Comparison of ENCODE assay signal across 8 cellular contexts in the genomic region with DNA sequence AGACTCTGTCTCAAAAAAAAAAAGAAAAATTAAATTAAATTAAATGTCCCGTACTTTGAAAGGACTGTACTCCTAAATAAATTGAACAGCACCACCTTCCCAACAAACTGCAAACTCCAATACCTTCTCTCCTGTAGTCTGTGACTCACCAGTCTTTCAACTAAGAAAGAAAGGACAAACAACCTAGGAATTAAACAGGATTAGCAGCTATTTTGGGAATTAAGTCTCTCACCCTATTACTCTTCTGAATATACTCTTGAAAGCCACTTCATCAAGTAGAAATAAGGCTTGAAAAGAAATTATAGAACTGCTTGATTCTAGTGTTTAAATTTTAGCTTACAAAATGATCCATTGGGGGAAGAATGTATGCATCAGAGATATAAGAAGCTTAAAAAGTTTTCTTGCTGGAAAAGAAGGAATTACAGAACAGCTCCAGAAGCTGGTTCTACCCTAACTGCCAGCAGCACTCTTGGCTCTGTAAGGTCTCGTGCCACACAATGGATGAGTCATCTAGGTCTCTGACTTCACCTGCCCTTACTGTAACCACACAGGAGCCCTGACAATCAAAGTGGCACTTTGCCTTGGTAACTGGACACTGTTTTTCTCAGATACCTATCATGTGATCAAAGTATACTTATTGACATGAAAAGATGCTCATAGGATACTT. TPM values are rescaled to one million over a fixed set of nuclear protein-coding genes. Genes with fewer than 3 reads are reported as not detected.
DNase-seq lines count a peak whose midpoint lies in the region; ATAC-seq, FAIRE-seq and TF ChIP-seq lines count a peak whose summit lies in the region.

No MANE protein-coding gene starts in this region.

- no peak for TF ChIP-seq POLR2A in esophagus muscularis mucosa (IDR thresholded peaks at IDR 0.05; ENCODE audit: low read depth)

- DNase-seq in NCI-H1092 treated with DMSO at 0.1 percent for 48 hours (lab: John Stamatoyannopoulos, UW), result peak; percentile 9
- DNase-seq in NCI-H1092 (lab: John Stamatoyannopoulos, UW), result no peak
- peak; percentile 71 for DNase-seq in LHCN-M2 (ENCODE audit: low read depth)
- no peak for DNase-seq in activated B cell treated with CpG ODN at 0.5 μM for 24 hours
- no peak for DNase-seq in esophagus muscularis mucosa (ENCODE audit: extremely low spot score)
- DNase-seq in stimulated activated naive B cell treated with anti-CD40 and anti-IgM and Interleukin-4, amounts not matched to agents 10 μg/mL and 1 μg/mL and 100 μg/mL, for 72 hours, result no peak
- no peak for DNase-seq in kidney

- ATAC-seq in activated B cell treated with CpG ODN at 0.5 μM for 24 hours (ENCODE audit: low read depth), result peak; percentile 60
- ATAC-seq in stimulated activated naive B cell treated with anti-CD40 and anti-IgM and Interleukin-4, amounts not matched to agents 10 μg/mL and 1 μg/mL and 100 μg/mL, for 72 hours (replicated peaks), result peak; percentile 71 to 73
- no peak for ATAC-seq in GM21367 (IDR thresholded peaks at IDR 0.05; ENCODE audit: unreplicated experiment)

- peak overlapping the region; percentile 27 to 85 (median 84) for H3K27ac ChIP-seq in esophagus muscularis mucosa (replicated peaks in 1 of 4)
- peak overlapping the region in 1 of 2 donors; percentile 17 for H3K27ac ChIP-seq in kidney (ENCODE audit: low read depth in 2 of 2, low read length in 2 of 2)

- TF ChIP-seq EP300 in esophagus muscularis mucosa (IDR thresholded peaks at IDR 0.05), result no peak

- H3K27ac Mint-ChIP-seq in activated B cell treated with CpG ODN at 0.5 μM for 24 hours, result no peak overlapping the region
- H3K27ac Mint-ChIP-seq in stimulated activated naive B cell treated with anti-CD40 and anti-IgM and Interleukin-4, amounts not matched to agents 10 μg/mL and 1 μg/mL and 100 μg/mL, for 72 hours, result peak overlapping the region; percentile 14

- H3K4me3 ChIP-seq in esophagus muscularis mucosa (no peak overlapping the region), kidney (ENCODE audit: low read length in 2 of 2) (no peak overlapping the region)

- POLR2A ChIA-PET in activated B cell treated with CpG ODN at 0.5 μM for 24 hours (lab: Charles Lee), result interaction anchor here (0.7 kb wide), 1 partner anchor 269 kb away, joined by 8 read pairs; no protein-coding TSS in a partner anchor

- no peaks in the 10 kb centered on the region for H3K27me3 Mint-ChIP-seq in activated B cell treated with CpG ODN at 0.5 μM for 24 hours
- no peaks in the 10 kb centered on the region for H3K27me3 Mint-ChIP-seq in stimulated activated naive B cell treated with anti-CD40 and anti-IgM and Interleukin-4, amounts not matched to agents 10 μg/mL and 1 μg/mL and 100 μg/mL, for 72 hours

- H3K9me3 Mint-ChIP-seq in activated B cell treated with CpG ODN at 0.5 μM for 24 hours, result no peaks in the 10 kb centered on the region
- H3K9me3 Mint-ChIP-seq in stimulated activated naive B cell treated with anti-CD40 and anti-IgM and Interleukin-4, amounts not matched to agents 10 μg/mL and 1 μg/mL and 100 μg/mL, for 72 hours, result no peaks in the 10 kb centered on the region

- 52% methylated on average over 2 of the region's 2 CpGs for WGBS in esophagus muscularis mucosa

- no peaks in the 10 kb centered on the region for H3K27me3 ChIP-seq in esophagus muscularis mucosa

- H3K36me3 ChIP-seq in esophagus muscularis mucosa (no peaks in the 10 kb centered on the region), kidney (ENCODE audit: control insufficient read depth in 1 of 2, insufficient read depth in 2 of 2, low read length in 2 of 2) (no peaks in the 10 kb centered on the region)

- no peak for FAIRE-seq in kidney (lab: Jason Lieb, UNC)

- H3K9me3 ChIP-seq in esophagus muscularis mucosa (no peaks in the 10 kb centered on the region), kidney (ENCODE audit: control insufficient read depth in 1 of 2, low read length in 2 of 2) (no peaks in the 10 kb centered on the region)

- CTCF ChIA-PET in activated B cell treated with CpG ODN at 0.5 μM for 24 hours (lab: Charles Lee), result no interaction called here

- H3K9ac ChIP-seq in kidney (ENCODE audit: low read length in 2 of 2), result peak overlapping the region in 1 of 2 donors; percentile 17

- H3K4me1 ChIP-seq in esophagus muscularis mucosa (peaks cover 12 to 51% (median 49%) of the 10 kb centered on the region in 4 donors), kidney (ENCODE audit: control insufficient read depth in 1 of 2, insufficient read depth in 1 of 2, low read depth in 1 of 2, low read length in 2 of 2) (peaks cover 2 to 4% of the 10 kb centered on the region in 2 donors)

- intact Hi-C loops in activated B cell treated with CpG ODN at 0.5 μM for 24 hours (cut with micrococcal nuclease), result loop anchor here (2.0 kb wide), 1 partner anchor 59 kb away; the partner anchor contains the start of gene LIMA1
- intact Hi-C loops in esophagus muscularis mucosa (cut with DNase I), result loop anchor here (5.0 kb wide), 2 partner anchors 58 to 178 kb away; partner anchors contain the start of genes LARP4 and LIMA1
- intact Hi-C loops in kidney (cut with DNase I), result no loop called here

- peak overlapping the region; percentile 32 for H3K4me3 Mint-ChIP-seq in activated B cell treated with CpG ODN at 0.5 μM for 24 hours
- H3K4me3 Mint-ChIP-seq in stimulated activated naive B cell treated with anti-CD40 and anti-IgM and Interleukin-4, amounts not matched to agents 10 μg/mL and 1 μg/mL and 100 μg/mL, for 72 hours, result no peak overlapping the region

- no peaks in the 10 kb centered on the region for H3K36me3 Mint-ChIP-seq in activated B cell treated with CpG ODN at 0.5 μM for 24 hours (ENCODE audit: low read depth)
- H3K36me3 Mint-ChIP-seq in stimulated activated naive B cell treated with anti-CD40 and anti-IgM and Interleukin-4, amounts not matched to agents 10 μg/mL and 1 μg/mL and 100 μg/mL, for 72 hours, result peaks cover 0 to 1% of the 10 kb centered on the region in 2 donors

- H3K4me1 Mint-ChIP-seq in activated B cell treated with CpG ODN at 0.5 μM for 24 hours, result peaks cover 19% of the 10 kb centered on the region
- peaks cover 9 to 17% of the 10 kb centered on the region in 2 donors for H3K4me1 Mint-ChIP-seq in stimulated activated naive B cell treated with anti-CD40 and anti-IgM and Interleukin-4, amounts not matched to agents 10 μg/mL and 1 μg/mL and 100 μg/mL, for 72 hours

- TF ChIP-seq CTCF in activated B cell treated with CpG ODN at 0.5 μM for 24 hours (IDR thresholded peaks at IDR 0.05), result no peak
- no peak for TF ChIP-seq CTCF in esophagus muscularis mucosa (IDR thresholded peaks at IDR 0.05)
- no peak for TF ChIP-seq CTCF in kidney (IDR thresholded peaks at IDR 0.05; ENCODE audit: borderline replicate concordance, extremely low read depth, insufficient read depth)

RNA-seq across cellular contexts. Expression of gene CERS5, which starts 57.0 kb away (rescaled TPM):
- total RNA-seq in LHCN-M2 (2014; rRNA removed) (30.7 and 30.8 TPM in 2 replicates), activated B cell treated with CpG ODN at 0.5 μM for 24 hours (44.3 and 64.9 TPM in 2 replicates), esophagus muscularis mucosa (10 to 100 TPM; 23.0 to 33.6 (median 27.5) TPM), kidney (52.1 TPM)
- polyA plus RNA-seq in LHCN-M2 (2012), result 48.6 TPM
- polyA plus RNA-seq in kidney (ENCODE audit: insufficient read depth, low read depth, low replicate concordance), result 40.2 TPM

RNA-seq across cellular contexts. Expression of gene LIMA1, which starts 59.2 kb away (rescaled TPM):
- total RNA-seq in LHCN-M2 (2014; rRNA removed) (74.7 and 85.9 TPM in 2 replicates), activated B cell treated with CpG ODN at 0.5 μM for 24 hours (5.7 and 6.7 TPM in 2 replicates), esophagus muscularis mucosa (10 to 100 TPM; 23.9 to 62.7 (median 37.2) TPM), kidney (76.1 TPM)
- polyA plus RNA-seq in LHCN-M2 (2012), result 52.2 TPM
- 43.1 TPM for polyA plus RNA-seq in kidney (ENCODE audit: insufficient read depth, low read depth, low replicate concordance)

Comparison
In these comparisons a context has a peak if more than half of its experiments do, and no peak if none do; other contexts are left out.
1. DNase-seq: peak in NCI-H1092 treated with DMSO at 0.1 percent for 48 hours (single experiment) and LHCN-M2 (single experiment); none in NCI-H1092 (single experiment), activated B cell treated with CpG ODN at 0.5 μM for 24 hours (single experiment), esophagus muscularis mucosa (single experiment), stimulated activated naive B cell treated with anti-CD40 and anti-IgM and Interleukin-4, amounts not matched to agents 10 μg/mL and 1 μg/mL and 100 μg/mL, for 72 hours (single experiment) and kidney (single experiment).